8 cellular contexts compared by ENCODE assay signal in genomic region chr3:141076026-141076797, GRCh38. TPM values are rescaled to one million over a fixed set of nuclear protein-coding genes. Genes with fewer than 3 reads are reported as not detected.
DNase-seq lines count a peak whose midpoint lies in the region; ATAC-seq lines count a peak whose summit lies in the region.
"Had no signal": no experiment of that assay in that cellular context is flagged by ENCODE, and none has a peak within 500 bp of the region (broad histone marks: within the 10 kb centered on the region; RNA-seq: fewer than 3 reads in every experiment).

No MANE protein-coding gene starts in this region.

- H3K4me3 ChIP-seq in HUES64 (ENCODE audit: low read length), result no peak overlapping the region
- H3K4me3 ChIP-seq in subcutaneous abdominal adipose tissue (ENCODE audit: low read depth in 1 of 5, low read length in 5 of 5), result peak overlapping the region in 3 of 5 donors; percentile 44 to 66 (median 47)

- no peak overlapping the region for H3K9ac ChIP-seq in HUES64 (ENCODE audit: low read depth, low read length)
- peak overlapping the region in 1 of 5 donors; percentile 17 for H3K9ac ChIP-seq in subcutaneous abdominal adipose tissue (ENCODE audit: low read length in 5 of 5)

- H3K9me3 Mint-ChIP-seq in memory B cell, result no peaks in the 10 kb centered on the region

- H3K27ac ChIP-seq in HUES64 (ENCODE audit: low read depth, low read length), result peak overlapping the region; percentile 57; the same call in 1 of the 2 replicates
- peak overlapping the region; percentile 20 for H3K27ac ChIP-seq in cingulate gyrus (ENCODE audit: low read depth, low read length)
- H3K27ac ChIP-seq in subcutaneous abdominal adipose tissue (ENCODE audit: low read depth, low read length), result no peak overlapping the region

- no peaks in the 10 kb centered on the region for H3K36me3 ChIP-seq in HUES64 (ENCODE audit: insufficient read depth, low read length)
- no peaks in the 10 kb centered on the region for H3K36me3 ChIP-seq in subcutaneous abdominal adipose tissue (ENCODE audit: control insufficient read depth in 5 of 5, insufficient read depth in 5 of 5, low read length in 5 of 5)

- peaks cover 90% of the 10 kb centered on the region for H3K4me1 ChIP-seq in HUES64 (ENCODE audit: insufficient read depth, low read length)
- H3K4me1 ChIP-seq in subcutaneous abdominal adipose tissue (ENCODE audit: control insufficient read depth in 5 of 5, insufficient read depth in 5 of 5, low read length in 5 of 5), result peaks cover 7 to 23% (median 19%) of the 10 kb centered on the region in 5 donors

- H3K4me1 Mint-ChIP-seq in memory B cell, result peaks cover 8% of the 10 kb centered on the region

- H3K9me3 ChIP-seq in HUES64 (ENCODE audit: insufficient read depth, low read depth, low read length), result no peaks in the 10 kb centered on the region
- H3K9me3 ChIP-seq in subcutaneous abdominal adipose tissue (ENCODE audit: control insufficient read depth in 5 of 5, low read length in 5 of 5), result no peaks in the 10 kb centered on the region

- H3K36me3 Mint-ChIP-seq in memory B cell, result no peaks in the 10 kb centered on the region

- H3K27me3 ChIP-seq in HUES64 (ENCODE audit: insufficient read depth, low read length), result 0 out of 2 replicates have a peak, but pooled peaks cover 3% of the 10 kb centered on the region
- peaks cover 0 to 3% (median 2%) of the 10 kb centered on the region in 5 donors for H3K27me3 ChIP-seq in subcutaneous abdominal adipose tissue (ENCODE audit: control insufficient read depth in 5 of 5, insufficient read depth in 4 of 5, low read length in 5 of 5)

- no peak overlapping the region for H3K27ac Mint-ChIP-seq in memory B cell

- WGBS in HUES64, result 69% methylated on average over 12 of the region's 12 CpGs

- ATAC-seq in memory B cell (ENCODE audit: low read depth), result no peak
- no peak for ATAC-seq in HG02870 (IDR thresholded peaks at IDR 0.05; ENCODE audit: unreplicated experiment)
- ATAC-seq in HG03460 (IDR thresholded peaks at IDR 0.05; ENCODE audit: unreplicated experiment), result no peak

- peak overlapping the region; percentile 74 for H3K4me3 Mint-ChIP-seq in memory B cell

- H3K27me3 Mint-ChIP-seq in memory B cell, result peaks cover 5% of the 10 kb centered on the region

- DNase-seq in memory B cell (ENCODE audit: low spot score in 2 of 2), result no peak
- DNase-seq in NCI-H187 (lab: John Stamatoyannopoulos, UW), result no peak
- DNase-seq: activated T-cell treated with anti-CD3 and anti-CD28 coated beads, Interleukin-2, amount 50 U/mL, for 1 hour had no signal

RNA-seq across cellular contexts. Expression of gene SPSB4, which starts 25.1 kb away (rescaled TPM):
- 21.0 TPM for polyA plus RNA-seq in HUES64 (2013, experiment 1 of 2)
- polyA plus RNA-seq in HUES64 (2013, experiment 2 of 2), result 20.6 TPM
